ENCODE assay signal across 1 cellular context in genomic region chr16:47141773-47142468, GRCh38.
TF ChIP-seq lines count a peak whose summit lies in the region.

No MANE protein-coding gene starts in this region.

TF ChIP-seq in GM12878, 131 proteins besides CTCF, POLR2A, EP300 and RAD21 (continued from another document):
- no peak for TF ChIP-seq PRDM15 (CRISPR knock-in tag; IDR thresholded peaks at IDR 0.05)
- no peak for TF ChIP-seq SIX5 (IDR thresholded peaks at IDR 0.05; ENCODE audit: low read depth, low read length, severe bottlenecking)
- no peak for TF ChIP-seq JUNB (IDR thresholded peaks at IDR 0.05)
- no peak; the same call in 1 of the 2 replicates for TF ChIP-seq FOXM1 (IDR thresholded peaks at IDR 0.05; ENCODE audit: low read depth, low read length)
